ENCODE assay signal across 1 cellular context in the genomic region with DNA sequence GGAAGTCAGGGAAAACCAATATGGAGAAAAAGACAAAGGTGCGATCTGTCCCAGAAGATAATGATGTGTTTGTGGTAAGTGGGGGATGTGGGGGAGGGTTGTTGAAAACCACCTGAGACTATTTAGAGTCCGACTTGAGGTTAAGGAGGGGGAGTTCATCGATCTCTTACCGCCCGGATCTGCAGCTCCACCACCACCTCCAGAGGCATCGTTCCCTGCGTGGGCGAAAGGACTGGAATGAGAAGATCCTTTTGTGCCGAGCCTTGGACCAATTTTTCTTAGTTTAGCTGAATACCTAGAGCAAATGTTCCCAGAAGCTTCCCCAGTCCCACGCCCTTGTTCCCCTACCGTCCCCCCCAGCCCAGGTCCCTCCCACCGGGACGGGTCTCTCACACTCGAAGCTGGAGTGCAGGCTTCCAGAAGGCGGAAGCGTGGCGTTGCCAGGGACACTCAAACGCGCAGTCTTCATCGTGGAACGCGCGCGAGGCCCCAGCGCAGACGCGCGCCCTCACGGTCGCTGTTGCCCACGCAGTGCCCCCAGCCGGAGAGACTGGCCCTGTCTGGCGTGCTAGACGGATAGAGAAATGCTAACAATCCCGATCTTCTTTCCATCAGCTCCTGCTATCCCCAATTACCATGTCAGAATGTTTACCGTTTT.
TF ChIP-seq lines count a peak whose summit lies in the region.

A gene with protein sequence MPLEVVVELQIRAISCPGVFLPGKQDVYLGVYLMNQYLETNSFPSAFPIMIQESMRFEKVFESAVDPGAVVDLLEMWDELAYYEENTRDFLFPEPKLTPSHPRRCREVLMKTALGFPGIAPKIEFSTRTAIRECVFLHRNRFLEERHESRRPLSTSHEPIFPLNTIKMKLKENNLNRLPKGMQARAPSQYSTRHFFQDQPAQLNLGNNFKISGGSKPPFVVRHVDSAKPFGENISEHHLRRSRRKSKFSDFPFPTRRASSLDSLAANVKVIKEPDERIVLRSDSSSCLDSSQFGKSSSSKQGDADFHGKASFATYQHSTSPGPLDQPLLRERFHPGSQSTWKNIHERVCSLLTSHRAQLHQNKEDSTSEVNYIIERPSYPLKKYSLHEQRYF (minus strand): TSS at position 439 of the 658 bp plus-strand sequence. CDS start 230 bp downstream, at position 209.

TF ChIP-seq in HepG2, 621 proteins besides CTCF, POLR2A, EP300 and RAD21 (continued from another document and continues in another):
- TF ChIP-seq ZBTB40 (IDR thresholded peaks at IDR 0.05): no peak
- TF ChIP-seq ZBTB40 (CRISPR knock-in tag; IDR thresholded peaks at IDR 0.05): 0 out of 2 replicates have a peak, but pooled peaks have one; percentile 24
- TF ChIP-seq XBP1 (CRISPR knock-in tag; IDR thresholded peaks at IDR 0.05): no peak
- TF ChIP-seq ZNF598 (CRISPR knock-in tag; IDR thresholded peaks at IDR 0.05; ENCODE audit: borderline replicate concordance): peak; percentile 72; the same call in 1 of the 2 replicates
- TF ChIP-seq ARID2 (CRISPR knock-in tag; IDR thresholded peaks at IDR 0.05; ENCODE audit: borderline replicate concordance): 0 out of 2 replicates have a peak, but pooled peaks have one; percentile 47
- TF ChIP-seq ONECUT2 (CRISPR knock-in tag; IDR thresholded peaks at IDR 0.05): 0 out of 2 replicates have a peak, but pooled peaks have one; percentile 24
- no peak; the same call in 1 of the 2 replicates for TF ChIP-seq DNMT1 (CRISPR knock-in tag; IDR thresholded peaks at IDR 0.05)
- peak; percentile 54; the same call in 1 of the 2 replicates for TF ChIP-seq ZNF710 (CRISPR knock-in tag; IDR thresholded peaks at IDR 0.05; ENCODE audit: borderline replicate concordance)
- 0 out of 2 replicates have a peak, but pooled peaks have one; percentile 49 for TF ChIP-seq ZNF451 (CRISPR knock-in tag; IDR thresholded peaks at IDR 0.05)
- TF ChIP-seq ARID4A (CRISPR knock-in tag; IDR thresholded peaks at IDR 0.05; ENCODE audit: borderline replicate concordance): peak; percentile 75; the same call in 1 of the 2 replicates
- 0 out of 2 replicates have a peak, but pooled peaks have one; percentile 35 for TF ChIP-seq ZNF616 (CRISPR knock-in tag; IDR thresholded peaks at IDR 0.05; ENCODE audit: low read depth)
- no peak for TF ChIP-seq PHF5A (CRISPR knock-in tag; IDR thresholded peaks at IDR 0.05; ENCODE audit: low read depth, unreplicated experiment)
- TF ChIP-seq, protein P1, sequence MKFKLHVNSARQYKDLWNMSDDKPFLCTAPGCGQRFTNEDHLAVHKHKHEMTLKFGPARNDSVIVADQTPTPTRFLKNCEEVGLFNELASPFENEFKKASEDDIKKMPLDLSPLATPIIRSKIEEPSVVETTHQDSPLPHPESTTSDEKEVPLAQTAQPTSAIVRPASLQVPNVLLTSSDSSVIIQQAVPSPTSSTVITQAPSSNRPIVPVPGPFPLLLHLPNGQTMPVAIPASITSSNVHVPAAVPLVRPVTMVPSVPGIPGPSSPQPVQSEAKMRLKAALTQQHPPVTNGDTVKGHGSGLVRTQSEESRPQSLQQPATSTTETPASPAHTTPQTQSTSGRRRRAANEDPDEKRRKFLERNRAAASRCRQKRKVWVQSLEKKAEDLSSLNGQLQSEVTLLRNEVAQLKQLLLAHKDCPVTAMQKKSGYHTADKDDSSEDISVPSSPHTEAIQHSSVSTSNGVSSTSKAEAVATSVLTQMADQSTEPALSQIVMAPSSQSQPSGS (CRISPR knock-in tag; IDR thresholded peaks at IDR 0.05): 0 out of 2 replicates have a peak, but pooled peaks have one; percentile 17
- TF ChIP-seq ZBTB38 (CRISPR knock-in tag; IDR thresholded peaks at IDR 0.05): peak; percentile 56
- TF ChIP-seq ATM (IDR thresholded peaks at IDR 0.05; ENCODE audit: borderline replicate concordance): no peak
- TF ChIP-seq ZNF44 (CRISPR knock-in tag; IDR thresholded peaks at IDR 0.05): peak; percentile 66; the same call in 1 of the 2 replicates
- TF ChIP-seq, protein P2, sequence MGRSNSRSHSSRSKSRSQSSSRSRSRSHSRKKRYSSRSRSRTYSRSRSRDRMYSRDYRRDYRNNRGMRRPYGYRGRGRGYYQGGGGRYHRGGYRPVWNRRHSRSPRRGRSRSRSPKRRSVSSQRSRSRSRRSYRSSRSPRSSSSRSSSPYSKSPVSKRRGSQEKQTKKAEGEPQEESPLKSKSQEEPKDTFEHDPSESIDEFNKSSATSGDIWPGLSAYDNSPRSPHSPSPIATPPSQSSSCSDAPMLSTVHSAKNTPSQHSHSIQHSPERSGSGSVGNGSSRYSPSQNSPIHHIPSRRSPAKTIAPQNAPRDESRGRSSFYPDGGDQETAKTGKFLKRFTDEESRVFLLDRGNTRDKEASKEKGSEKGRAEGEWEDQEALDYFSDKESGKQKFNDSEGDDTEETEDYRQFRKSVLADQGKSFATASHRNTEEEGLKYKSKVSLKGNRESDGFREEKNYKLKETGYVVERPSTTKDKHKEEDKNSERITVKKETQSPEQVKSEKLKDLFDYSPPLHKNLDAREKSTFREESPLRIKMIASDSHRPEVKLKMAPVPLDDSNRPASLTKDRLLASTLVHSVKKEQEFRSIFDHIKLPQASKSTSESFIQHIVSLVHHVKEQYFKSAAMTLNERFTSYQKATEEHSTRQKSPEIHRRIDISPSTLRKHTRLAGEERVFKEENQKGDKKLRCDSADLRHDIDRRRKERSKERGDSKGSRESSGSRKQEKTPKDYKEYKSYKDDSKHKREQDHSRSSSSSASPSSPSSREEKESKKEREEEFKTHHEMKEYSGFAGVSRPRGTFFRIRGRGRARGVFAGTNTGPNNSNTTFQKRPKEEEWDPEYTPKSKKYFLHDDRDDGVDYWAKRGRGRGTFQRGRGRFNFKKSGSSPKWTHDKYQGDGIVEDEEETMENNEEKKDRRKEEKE (IDR thresholded peaks at IDR 0.05): no peak
- TF ChIP-seq ZNF547 (CRISPR knock-in tag; IDR thresholded peaks at IDR 0.05): peak; percentile 66; the same call in 1 of the 2 replicates
- no peak for TF ChIP-seq DNMT3B (CRISPR knock-in tag; conservative IDR thresholded peaks at IDR 0.05)
- TF ChIP-seq, protein P3, sequence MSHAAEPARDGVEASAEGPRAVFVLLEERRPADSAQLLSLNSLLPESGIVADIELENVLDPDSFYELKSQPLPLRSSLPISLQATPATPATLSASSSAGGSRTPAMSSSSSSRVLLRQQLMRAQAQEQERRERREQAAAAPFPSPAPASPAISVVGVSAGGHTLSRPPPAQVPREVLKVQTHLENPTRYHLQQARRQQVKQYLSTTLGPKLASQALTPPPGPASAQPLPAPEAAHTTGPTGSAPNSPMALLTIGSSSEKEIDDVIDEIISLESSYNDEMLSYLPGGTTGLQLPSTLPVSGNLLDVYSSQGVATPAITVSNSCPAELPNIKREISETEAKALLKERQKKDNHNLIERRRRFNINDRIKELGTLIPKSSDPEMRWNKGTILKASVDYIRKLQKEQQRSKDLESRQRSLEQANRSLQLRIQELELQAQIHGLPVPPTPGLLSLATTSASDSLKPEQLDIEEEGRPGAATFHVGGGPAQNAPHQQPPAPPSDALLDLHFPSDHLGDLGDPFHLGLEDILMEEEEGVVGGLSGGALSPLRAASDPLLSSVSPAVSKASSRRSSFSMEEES (CRISPR knock-in tag; IDR thresholded peaks at IDR 0.05): no peak; the same call in 1 of the 2 replicates
